Comparison of ENCODE assay signal across 16 cellular contexts in the genomic region with DNA sequence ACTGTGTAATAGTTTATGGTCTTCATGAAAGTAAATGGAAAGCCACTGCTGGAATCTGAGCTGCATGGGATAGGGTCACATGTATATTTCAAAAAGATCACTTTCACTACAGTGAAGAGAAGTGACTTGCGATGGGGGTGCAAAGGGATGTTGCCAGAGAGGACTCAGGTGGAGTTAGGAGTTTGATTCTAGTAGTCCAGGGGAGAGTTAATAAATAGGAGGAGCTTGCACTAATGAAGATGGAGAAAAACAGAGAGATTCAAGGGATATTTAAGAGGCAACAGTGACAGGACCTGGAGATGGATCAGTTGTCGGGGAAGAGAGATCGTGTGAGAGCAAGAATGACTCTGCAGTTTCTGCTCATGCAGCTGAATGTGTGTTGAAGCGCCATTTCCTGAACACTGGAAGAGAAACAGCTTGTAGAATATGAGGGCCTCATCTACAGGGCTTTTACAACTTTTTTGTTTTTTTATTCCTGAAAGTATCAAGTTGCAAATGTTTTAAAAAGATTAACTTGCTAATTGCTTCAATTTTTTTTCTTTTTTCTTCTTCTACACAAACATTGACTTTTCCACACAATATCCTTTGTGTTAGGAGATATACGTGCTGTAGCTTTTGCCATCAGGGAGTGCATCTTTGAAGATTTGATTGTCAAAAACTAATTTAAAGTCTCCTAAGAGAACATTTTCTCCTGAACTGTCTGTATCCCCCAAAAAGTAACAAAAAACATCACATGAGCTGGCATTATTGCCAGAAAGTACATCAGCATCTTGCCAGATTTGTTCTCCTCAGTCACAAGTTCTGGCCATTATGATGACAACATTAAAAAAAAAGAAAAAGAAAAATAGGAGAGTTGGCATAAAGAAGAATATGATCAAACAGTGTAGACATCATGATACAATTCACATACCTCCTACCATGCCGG. TPM values are rescaled to one million over a fixed set of nuclear protein-coding genes. Genes with fewer than 3 reads are reported as not detected.
A peak's percentile ranks its signal among the peaks of the same experiment; 100 is the strongest.
DNase-seq lines count a peak whose midpoint lies in the region; ATAC-seq, FAIRE-seq and TF ChIP-seq lines count a peak whose summit lies in the region.
"Had no signal": no experiment of that assay in that cellular context is flagged by ENCODE, and none has a peak within 500 bp of the region (broad histone marks: within the 10 kb centered on the region; RNA-seq: fewer than 3 reads in every experiment).

No MANE protein-coding gene starts in this region.

- H3K27me3 Mint-ChIP-seq in activated CD4-positive, alpha-beta T cell treated with anti-CD3 and anti-CD28 coated beads for 36 hours, result no peaks in the 10 kb centered on the region
- no peaks in the 10 kb centered on the region for H3K27me3 Mint-ChIP-seq in naive thymus-derived CD8-positive, alpha-beta T cell

- H3K27me3 ChIP-seq in tibial nerve, result no peaks in the 10 kb centered on the region

- H3K4me3 ChIP-seq in choroid plexus epithelial cell (ENCODE audit: low read depth, low read length) (no peak overlapping the region), tibial nerve (no peak overlapping the region)

- H3K27ac ChIP-seq in tibial nerve, result peak overlapping the region; percentile 36 to 81 (median 68)

- H3K27ac Mint-ChIP-seq in activated CD4-positive, alpha-beta T cell treated with anti-CD3 and anti-CD28 coated beads for 36 hours, result peak overlapping the region; percentile 1
- H3K27ac Mint-ChIP-seq in naive thymus-derived CD8-positive, alpha-beta T cell, result no peak overlapping the region
- H3K27ac Mint-ChIP-seq: activated naive CD4-positive, alpha-beta T cell treated with anti-CD3 and anti-CD28 coated beads, Interleukin-2, amount 50 U/mL, for 72 hours; naive thymus-derived CD4-positive, alpha-beta T cell; stimulated activated effector memory CD8-positive, alpha-beta T cell treated with anti-CD3 and anti-CD28 coated beads, Interleukin-12 subunit alpha, Interleukin-12 subunit beta, amount 100 ng/mL, for 72 hours had no signal

- TF ChIP-seq POLR2A in tibial nerve (IDR thresholded peaks at IDR 0.05), result no peak

- H3K9me3 Mint-ChIP-seq in activated CD4-positive, alpha-beta T cell treated with anti-CD3 and anti-CD28 coated beads for 36 hours (ENCODE audit: low read depth), result no peaks in the 10 kb centered on the region
- H3K9me3 Mint-ChIP-seq in naive thymus-derived CD8-positive, alpha-beta T cell, result no peaks in the 10 kb centered on the region
- H3K9me3 Mint-ChIP-seq: activated naive CD4-positive, alpha-beta T cell treated with anti-CD3 and anti-CD28 coated beads, Interleukin-2, amount 50 U/mL, for 72 hours; naive thymus-derived CD4-positive, alpha-beta T cell; stimulated activated effector memory CD8-positive, alpha-beta T cell treated with anti-CD3 and anti-CD28 coated beads, Interleukin-12 subunit alpha, Interleukin-12 subunit beta, amount 100 ng/mL, for 72 hours had no signal

- CTCF ChIA-PET in activated CD4-positive, alpha-beta T cell treated with anti-CD3 and anti-CD28 coated beads for 36 hours (lab: Charles Lee), result interaction anchor here (1.0 to 2.5 kb wide), 2 partner anchors 10 to 70 kb away, joined by 4 to 13 read pairs; no protein-coding TSS in a partner anchor

- 46 to 49% methylated on average over 6 of the region's 6 CpGs for WGBS in tibial nerve, 2 donors

- peak; percentile 64 to 72 for TF ChIP-seq EP300 in tibial nerve (IDR thresholded peaks at IDR 0.05)

- POLR2A ChIA-PET in activated CD4-positive, alpha-beta T cell treated with anti-CD3 and anti-CD28 coated beads for 36 hours (lab: Charles Lee), result no interaction called here
- POLR2A ChIA-PET in naive thymus-derived CD8-positive, alpha-beta T cell (lab: Charles Lee), result interaction anchor here (1.0 kb wide), 1 partner anchor 10 kb away, joined by 3 read pairs; no protein-coding TSS in a partner anchor

- no peaks in the 10 kb centered on the region for H3K36me3 Mint-ChIP-seq in activated CD4-positive, alpha-beta T cell treated with anti-CD3 and anti-CD28 coated beads for 36 hours (ENCODE audit: low read depth)
- H3K36me3 Mint-ChIP-seq in naive thymus-derived CD8-positive, alpha-beta T cell, result peaks cover 0 to 11% (median 7%) of the 10 kb centered on the region in 3 donors
- H3K36me3 Mint-ChIP-seq: activated naive CD4-positive, alpha-beta T cell treated with anti-CD3 and anti-CD28 coated beads, Interleukin-2, amount 50 U/mL, for 72 hours; stimulated activated effector memory CD8-positive, alpha-beta T cell treated with anti-CD3 and anti-CD28 coated beads, Interleukin-12 subunit alpha, Interleukin-12 subunit beta, amount 100 ng/mL, for 72 hours had no signal

- H3K4me1 ChIP-seq in tibial nerve, result peaks cover 0 to 48% (median 5%) of the 10 kb centered on the region in 4 donors

- H3K36me3 ChIP-seq in tibial nerve, result no peaks in the 10 kb centered on the region

- FAIRE-seq in HTR-8/SVneo (lab: Jason Lieb, UNC), result no peak

- ATAC-seq in activated CD4-positive, alpha-beta T cell treated with anti-CD3 and anti-CD28 coated beads for 36 hours, result no peak
- ATAC-seq in naive thymus-derived CD8-positive, alpha-beta T cell, result no peak
- ATAC-seq: activated naive CD4-positive, alpha-beta T cell treated with anti-CD3 and anti-CD28 coated beads, Interleukin-2, amount 50 U/mL, for 72 hours; naive thymus-derived CD4-positive, alpha-beta T cell; stimulated activated effector memory CD8-positive, alpha-beta T cell treated with anti-CD3 and anti-CD28 coated beads, Interleukin-12 subunit alpha, Interleukin-12 subunit beta, amount 100 ng/mL, for 72 hours had no signal

- H3K9me3 ChIP-seq in tibial nerve, result no peaks in the 10 kb centered on the region

- H3K4me1 Mint-ChIP-seq in activated CD4-positive, alpha-beta T cell treated with anti-CD3 and anti-CD28 coated beads for 36 hours, result no peaks in the 10 kb centered on the region
- peaks cover 0 to 10% (median 0%) of the 10 kb centered on the region in 4 donors for H3K4me1 Mint-ChIP-seq in naive thymus-derived CD8-positive, alpha-beta T cell

- no peak overlapping the region for H3K4me3 Mint-ChIP-seq in activated CD4-positive, alpha-beta T cell treated with anti-CD3 and anti-CD28 coated beads for 36 hours
- no peak overlapping the region for H3K4me3 Mint-ChIP-seq in naive thymus-derived CD8-positive, alpha-beta T cell
- H3K4me3 Mint-ChIP-seq: naive thymus-derived CD4-positive, alpha-beta T cell; stimulated activated effector memory CD8-positive, alpha-beta T cell treated with anti-CD3 and anti-CD28 coated beads, Interleukin-12 subunit alpha, Interleukin-12 subunit beta, amount 100 ng/mL, for 72 hours had no signal

- no peak for DNase-seq in activated CD4-positive, alpha-beta T cell treated with anti-CD3 and anti-CD28 coated beads for 36 hours
- DNase-seq in activated CD4-positive, alpha-beta T cell treated with anti-CD3 and anti-CD28 coated beads for 4 hours, result no peak
- DNase-seq in choroid plexus epithelial cell (ENCODE audit: low read depth) (peak; percentile 21), left kidney (ENCODE audit: low read depth, low spot score) (peak; percentile 62), tibial nerve (ENCODE audit: low spot score in 2 of 2) (no peak), HTR-8/SVneo (ENCODE audit: insufficient read length, low spot score) (no peak)
- no peak for DNase-seq in stimulated activated naive CD4-positive, alpha-beta T cell (lab: John Stamatoyannopoulos, UW)
- no peak for DNase-seq in naive thymus-derived CD8-positive, alpha-beta T cell
- DNase-seq: activated CD4-positive, alpha-beta T cell treated with anti-CD3 and anti-CD28 coated beads, Interleukin-2, amount 50 U/mL, for 1 hour; DMS79 treated with DMSO at 0.1 percent for 48 hours; effector memory CD4-positive, alpha-beta T cell; naive thymus-derived CD4-positive, alpha-beta T cell; NCI-H1105; NCI-H69 had no signal

- TF ChIP-seq CTCF in choroid plexus epithelial cell (conservative IDR thresholded peaks at IDR 0.05; ENCODE audit: low read depth, low read length), result no peak
- no peak for TF ChIP-seq CTCF in tibial nerve (IDR thresholded peaks at IDR 0.05)

- intact Hi-C loops in activated CD4-positive, alpha-beta T cell treated with anti-CD3 and anti-CD28 coated beads for 36 hours (cut with DNase I, micrococcal nuclease), result no loop called here

RNA-seq across cellular contexts. Expression of a gene that starts 37.5 kb away (rescaled TPM):
- total RNA-seq in activated CD4-positive, alpha-beta T cell treated with anti-CD3 and anti-CD28 coated beads for 36 hours, result 10 to 100 TPM; 19.3 to 19.4 TPM
- 10 to 100 TPM; 14.6 to 35.4 (median 22.2) TPM for total RNA-seq in tibial nerve
- 10 to 100 TPM; 13.0 to 15.1 TPM for total RNA-seq in naive thymus-derived CD8-positive, alpha-beta T cell
- 10 to 100 TPM in 2 of 3 donors, 1 to 10 TPM in 1; 8.0 to 18.3 (median 15.5) TPM for polyA plus RNA-seq in naive thymus-derived CD8-positive, alpha-beta T cell

Comparison
In these comparisons a context has a peak if more than half of its experiments do, and no peak if none do; other contexts are left out.
1. DNase-seq: peak in choroid plexus epithelial cell (single experiment) and left kidney (single experiment); none in activated CD4-positive, alpha-beta T cell treated with anti-CD3 and anti-CD28 coated beads for 36 hours (single experiment), activated CD4-positive, alpha-beta T cell treated with anti-CD3 and anti-CD28 coated beads for 4 hours (0 of 2), tibial nerve (0 of 2), HTR-8/SVneo (single experiment), stimulated activated naive CD4-positive, alpha-beta T cell (0 of 6) and naive thymus-derived CD8-positive, alpha-beta T cell (0 of 10).